In genomic region chr11:16001899-16002426, GRCh38 we compare ENCODE assay signal across 1 cellular context.
A peak's percentile ranks its signal among the peaks of the same experiment; 100 is the strongest.
TF ChIP-seq lines count a peak whose summit lies in the region.

No MANE protein-coding gene starts in this region.

TF ChIP-seq in HepG2, 621 proteins besides CTCF, POLR2A, EP300 and RAD21 (continued from another document and continues in another):
- TF ChIP-seq ZNF609 (CRISPR knock-in tag; IDR thresholded peaks at IDR 0.05; ENCODE audit: borderline replicate concordance) (peak; percentile 90), RFX1 (IDR thresholded peaks at IDR 0.05) (no peak), ZHX2 (IDR thresholded peaks at IDR 0.05; ENCODE audit: low read depth) (no peak), ZHX2 (CRISPR knock-in tag; IDR thresholded peaks at IDR 0.05; ENCODE audit: borderline replicate concordance) (no peak; the same call in 1 of the 2 replicates), ZSCAN9 (CRISPR knock-in tag; IDR thresholded peaks at IDR 0.05; ENCODE audit: borderline replicate concordance) (0 out of 2 replicates have a peak, but pooled peaks have one; percentile 43), ZKSCAN1 (IDR thresholded peaks at IDR 0.05; ENCODE audit: low read length) (no peak), PPARG (CRISPR knock-in tag; conservative IDR thresholded peaks at IDR 0.05) (peak; percentile 35; the same call in 1 of the 2 replicates), SMYD3 (CRISPR knock-in tag; IDR thresholded peaks at IDR 0.05) (no peak), KAT2B (IDR thresholded peaks at IDR 0.05; ENCODE audit: borderline replicate concordance, low read depth, low read length) (no peak), STAT5B (CRISPR knock-in tag; IDR thresholded peaks at IDR 0.05) (no peak), ZNF33B (CRISPR knock-in tag; IDR thresholded peaks at IDR 0.05) (no peak), ZSCAN21 (CRISPR knock-in tag; IDR thresholded peaks at IDR 0.05; ENCODE audit: borderline replicate concordance) (no peak), JUNB (CRISPR knock-in tag; IDR thresholded peaks at IDR 0.05; ENCODE audit: borderline replicate concordance) (peak; percentile 71; the same call in 1 of the 2 replicates), BHLHE40 (IDR thresholded peaks at IDR 0.05; ENCODE audit: low read length) (peak; percentile 30; the same call in 1 of the 2 replicates), LCORL (IDR thresholded peaks at IDR 0.05) (no peak), LCORL (CRISPR knock-in tag; IDR thresholded peaks at IDR 0.05) (no peak), SP5 (CRISPR knock-in tag; IDR thresholded peaks at IDR 0.05; ENCODE audit: borderline replicate concordance, low read depth) (peak; percentile 92), ZNF101 (CRISPR knock-in tag; IDR thresholded peaks at IDR 0.05; ENCODE audit: borderline replicate concordance, low read depth) (no peak), FOXA3 (CRISPR knock-in tag; IDR thresholded peaks at IDR 0.05) (peak; percentile 78), ZNF335 (CRISPR knock-in tag; IDR thresholded peaks at IDR 0.05) (no peak), FOSL2 (CRISPR knock-in tag; IDR thresholded peaks at IDR 0.05) (peak; percentile 88), HOMEZ (CRISPR knock-in tag; IDR thresholded peaks at IDR 0.05; ENCODE audit: low read depth) (peak; percentile 85), NONO (IDR thresholded peaks at IDR 0.05) (no peak), NONO (CRISPR knock-in tag; conservative IDR thresholded peaks at IDR 0.05) (no peak), NR3C1 (CRISPR knock-in tag; IDR thresholded peaks at IDR 0.05) (no peak), MYNN (CRISPR knock-in tag; IDR thresholded peaks at IDR 0.05; ENCODE audit: low read depth) (no peak), MIXL1 (CRISPR knock-in tag; IDR thresholded peaks at IDR 0.05) (peak; percentile 73; the same call in 1 of the 2 replicates), KDM3A (CRISPR knock-in tag; IDR thresholded peaks at IDR 0.05; ENCODE audit: low read depth) (no peak), SATB2 (CRISPR knock-in tag; IDR thresholded peaks at IDR 0.05) (peak; percentile 99), U2AF1 (optimal IDR thresholded peaks at IDR 0.05; ENCODE audit: low read depth, low read length) (no peak), IRF2 (CRISPR knock-in tag; IDR thresholded peaks at IDR 0.05) (0 out of 2 replicates have a peak, but pooled peaks have one; percentile 47), REL (CRISPR knock-in tag; conservative IDR thresholded peaks at IDR 0.05) (no peak), ISL2 (CRISPR knock-in tag; IDR thresholded peaks at IDR 0.05) (peak; percentile 89), TARDBP (CRISPR knock-in tag; IDR thresholded peaks at IDR 0.05) (peak; percentile 25; the same call in 1 of the 2 replicates), ATRX (CRISPR knock-in tag; IDR thresholded peaks at IDR 0.05; ENCODE audit: borderline replicate concordance) (no peak), ZNF616 (CRISPR knock-in tag; IDR thresholded peaks at IDR 0.05; ENCODE audit: low read depth) (no peak), GTF2F1 (IDR thresholded peaks at IDR 0.05; ENCODE audit: low read length) (no peak)
- TF ChIP-seq, protein P1, sequence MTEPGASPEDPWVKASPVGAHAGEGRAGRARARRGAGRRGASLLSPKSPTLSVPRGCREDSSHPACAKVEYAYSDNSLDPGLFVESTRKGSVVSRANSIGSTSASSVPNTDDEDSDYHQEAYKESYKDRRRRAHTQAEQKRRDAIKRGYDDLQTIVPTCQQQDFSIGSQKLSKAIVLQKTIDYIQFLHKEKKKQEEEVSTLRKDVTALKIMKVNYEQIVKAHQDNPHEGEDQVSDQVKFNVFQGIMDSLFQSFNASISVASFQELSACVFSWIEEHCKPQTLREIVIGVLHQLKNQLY (CRISPR knock-in tag; IDR thresholded peaks at IDR 0.05) = no peak
- TF ChIP-seq, protein P2, sequence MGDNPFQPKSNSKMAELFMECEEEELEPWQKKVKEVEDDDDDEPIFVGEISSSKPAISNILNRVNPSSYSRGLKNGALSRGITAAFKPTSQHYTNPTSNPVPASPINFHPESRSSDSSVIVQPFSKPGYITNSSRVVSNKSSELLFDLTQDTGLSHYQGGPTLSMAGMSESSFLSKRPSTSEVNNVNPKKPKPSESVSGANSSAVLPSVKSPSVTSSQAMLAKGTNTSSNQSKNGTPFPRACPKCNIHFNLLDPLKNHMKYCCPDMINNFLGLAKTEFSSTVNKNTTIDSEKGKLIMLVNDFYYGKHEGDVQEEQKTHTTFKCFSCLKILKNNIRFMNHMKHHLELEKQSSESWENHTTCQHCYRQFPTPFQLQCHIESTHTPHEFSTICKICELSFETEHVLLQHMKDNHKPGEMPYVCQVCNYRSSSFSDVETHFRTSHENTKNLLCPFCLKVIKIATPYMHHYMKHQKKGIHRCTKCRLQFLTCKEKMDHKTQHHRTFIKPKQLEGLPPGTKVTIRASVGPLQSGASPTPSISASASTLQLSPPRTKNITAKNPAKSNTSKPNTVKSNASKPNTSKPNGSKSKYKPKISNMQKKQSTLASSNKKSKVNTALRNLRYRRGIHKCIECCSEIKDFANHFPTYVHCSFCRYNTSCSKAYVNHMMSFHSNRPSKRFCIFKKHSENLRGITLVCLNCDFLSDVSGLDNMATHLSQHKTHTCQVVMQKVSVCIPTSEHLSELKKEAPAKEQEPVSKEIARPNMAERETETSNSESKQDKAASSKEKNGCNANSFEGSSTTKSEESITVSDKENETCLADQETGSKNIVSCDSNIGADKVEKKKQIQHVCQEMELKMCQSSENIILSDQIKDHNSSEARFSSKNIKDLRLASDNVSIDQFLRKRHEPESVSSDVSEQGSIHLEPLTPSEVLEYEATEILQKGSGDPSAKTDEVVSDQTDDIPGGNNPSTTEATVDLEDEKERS (CRISPR knock-in tag; IDR thresholded peaks at IDR 0.05) = no peak
- TF ChIP-seq, protein P3, sequence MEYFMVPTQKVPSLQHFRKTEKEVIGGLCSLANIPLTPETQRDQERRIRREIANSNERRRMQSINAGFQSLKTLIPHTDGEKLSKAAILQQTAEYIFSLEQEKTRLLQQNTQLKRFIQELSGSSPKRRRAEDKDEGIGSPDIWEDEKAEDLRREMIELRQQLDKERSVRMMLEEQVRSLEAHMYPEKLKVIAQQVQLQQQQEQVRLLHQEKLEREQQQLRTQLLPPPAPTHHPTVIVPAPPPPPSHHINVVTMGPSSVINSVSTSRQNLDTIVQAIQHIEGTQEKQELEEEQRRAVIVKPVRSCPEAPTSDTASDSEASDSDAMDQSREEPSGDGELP (IDR thresholded peaks at IDR 0.05; ENCODE audit: borderline replicate concordance, low read depth) = 0 out of 2 replicates have a peak, but pooled peaks have one; percentile 28
- TF ChIP-seq, protein P4, sequence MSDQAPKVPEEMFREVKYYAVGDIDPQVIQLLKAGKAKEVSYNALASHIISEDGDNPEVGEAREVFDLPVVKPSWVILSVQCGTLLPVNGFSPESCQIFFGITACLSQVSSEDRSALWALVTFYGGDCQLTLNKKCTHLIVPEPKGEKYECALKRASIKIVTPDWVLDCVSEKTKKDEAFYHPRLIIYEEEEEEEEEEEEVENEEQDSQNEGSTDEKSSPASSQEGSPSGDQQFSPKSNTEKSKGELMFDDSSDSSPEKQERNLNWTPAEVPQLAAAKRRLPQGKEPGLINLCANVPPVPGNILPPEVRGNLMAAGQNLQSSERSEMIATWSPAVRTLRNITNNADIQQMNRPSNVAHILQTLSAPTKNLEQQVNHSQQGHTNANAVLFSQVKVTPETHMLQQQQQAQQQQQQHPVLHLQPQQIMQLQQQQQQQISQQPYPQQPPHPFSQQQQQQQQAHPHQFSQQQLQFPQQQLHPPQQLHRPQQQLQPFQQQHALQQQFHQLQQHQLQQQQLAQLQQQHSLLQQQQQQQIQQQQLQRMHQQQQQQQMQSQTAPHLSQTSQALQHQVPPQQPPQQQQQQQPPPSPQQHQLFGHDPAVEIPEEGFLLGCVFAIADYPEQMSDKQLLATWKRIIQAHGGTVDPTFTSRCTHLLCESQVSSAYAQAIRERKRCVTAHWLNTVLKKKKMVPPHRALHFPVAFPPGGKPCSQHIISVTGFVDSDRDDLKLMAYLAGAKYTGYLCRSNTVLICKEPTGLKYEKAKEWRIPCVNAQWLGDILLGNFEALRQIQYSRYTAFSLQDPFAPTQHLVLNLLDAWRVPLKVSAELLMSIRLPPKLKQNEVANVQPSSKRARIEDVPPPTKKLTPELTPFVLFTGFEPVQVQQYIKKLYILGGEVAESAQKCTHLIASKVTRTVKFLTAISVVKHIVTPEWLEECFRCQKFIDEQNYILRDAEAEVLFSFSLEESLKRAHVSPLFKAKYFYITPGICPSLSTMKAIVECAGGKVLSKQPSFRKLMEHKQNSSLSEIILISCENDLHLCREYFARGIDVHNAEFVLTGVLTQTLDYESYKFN (CRISPR knock-in tag; conservative IDR thresholded peaks at IDR 0.05) = peak; percentile 77
